In the genomic region with DNA sequence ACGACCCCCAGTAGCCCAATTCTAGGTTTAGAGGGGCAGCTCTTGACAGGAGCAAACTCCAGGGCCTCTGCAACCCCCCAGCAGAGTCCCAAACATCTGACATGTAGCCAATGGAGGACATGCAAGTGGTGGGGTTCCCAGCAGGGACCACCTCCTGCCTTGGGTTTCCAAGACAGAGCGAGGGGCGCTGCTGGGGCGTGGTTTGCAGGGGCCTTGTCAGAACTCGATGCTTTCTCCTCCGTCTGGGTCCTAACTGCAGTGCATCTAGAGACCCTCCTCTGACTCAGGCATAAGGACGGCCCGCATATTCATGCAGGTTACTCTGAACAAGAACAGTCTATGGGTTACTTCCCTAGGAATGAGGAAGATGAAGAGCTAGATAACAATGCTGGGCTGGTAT, we compare ENCODE assay signal across 2 cellular contexts.
TF ChIP-seq lines count a peak whose summit lies in the region.

No MANE protein-coding gene starts in this region.

TF ChIP-seq in liver, 16 proteins besides CTCF, POLR2A, EP300 and RAD21:
- TF ChIP-seq, protein P1, sequence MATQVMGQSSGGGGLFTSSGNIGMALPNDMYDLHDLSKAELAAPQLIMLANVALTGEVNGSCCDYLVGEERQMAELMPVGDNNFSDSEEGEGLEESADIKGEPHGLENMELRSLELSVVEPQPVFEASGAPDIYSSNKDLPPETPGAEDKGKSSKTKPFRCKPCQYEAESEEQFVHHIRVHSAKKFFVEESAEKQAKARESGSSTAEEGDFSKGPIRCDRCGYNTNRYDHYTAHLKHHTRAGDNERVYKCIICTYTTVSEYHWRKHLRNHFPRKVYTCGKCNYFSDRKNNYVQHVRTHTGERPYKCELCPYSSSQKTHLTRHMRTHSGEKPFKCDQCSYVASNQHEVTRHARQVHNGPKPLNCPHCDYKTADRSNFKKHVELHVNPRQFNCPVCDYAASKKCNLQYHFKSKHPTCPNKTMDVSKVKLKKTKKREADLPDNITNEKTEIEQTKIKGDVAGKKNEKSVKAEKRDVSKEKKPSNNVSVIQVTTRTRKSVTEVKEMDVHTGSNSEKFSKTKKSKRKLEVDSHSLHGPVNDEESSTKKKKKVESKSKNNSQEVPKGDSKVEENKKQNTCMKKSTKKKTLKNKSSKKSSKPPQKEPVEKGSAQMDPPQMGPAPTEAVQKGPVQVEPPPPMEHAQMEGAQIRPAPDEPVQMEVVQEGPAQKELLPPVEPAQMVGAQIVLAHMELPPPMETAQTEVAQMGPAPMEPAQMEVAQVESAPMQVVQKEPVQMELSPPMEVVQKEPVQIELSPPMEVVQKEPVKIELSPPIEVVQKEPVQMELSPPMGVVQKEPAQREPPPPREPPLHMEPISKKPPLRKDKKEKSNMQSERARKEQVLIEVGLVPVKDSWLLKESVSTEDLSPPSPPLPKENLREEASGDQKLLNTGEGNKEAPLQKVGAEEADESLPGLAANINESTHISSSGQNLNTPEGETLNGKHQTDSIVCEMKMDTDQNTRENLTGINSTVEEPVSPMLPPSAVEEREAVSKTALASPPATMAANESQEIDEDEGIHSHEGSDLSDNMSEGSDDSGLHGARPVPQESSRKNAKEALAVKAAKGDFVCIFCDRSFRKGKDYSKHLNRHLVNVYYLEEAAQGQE (IDR thresholded peaks at IDR 0.05) = no peak
- TF ChIP-seq SP1 (IDR thresholded peaks at IDR 0.05) (no peak), EGR1 (IDR thresholded peaks at IDR 0.05; ENCODE audit: low read depth in 2 of 2) (no peak), TAF1 (conservative IDR thresholded peaks at IDR 0.05) (no peak), GABPA (IDR thresholded peaks at IDR 0.05 in 1 of 2, conservative IDR thresholded peaks at IDR 0.05 in 1 of 2) (no peak), RXRA (IDR thresholded peaks at IDR 0.05) (no peak), FOXA2 (IDR thresholded peaks at IDR 0.05) (no peak), NR2F2 (IDR thresholded peaks at IDR 0.05) (no peak), YY1 (IDR thresholded peaks at IDR 0.05) (no peak)
- TF ChIP-seq, protein P2, sequence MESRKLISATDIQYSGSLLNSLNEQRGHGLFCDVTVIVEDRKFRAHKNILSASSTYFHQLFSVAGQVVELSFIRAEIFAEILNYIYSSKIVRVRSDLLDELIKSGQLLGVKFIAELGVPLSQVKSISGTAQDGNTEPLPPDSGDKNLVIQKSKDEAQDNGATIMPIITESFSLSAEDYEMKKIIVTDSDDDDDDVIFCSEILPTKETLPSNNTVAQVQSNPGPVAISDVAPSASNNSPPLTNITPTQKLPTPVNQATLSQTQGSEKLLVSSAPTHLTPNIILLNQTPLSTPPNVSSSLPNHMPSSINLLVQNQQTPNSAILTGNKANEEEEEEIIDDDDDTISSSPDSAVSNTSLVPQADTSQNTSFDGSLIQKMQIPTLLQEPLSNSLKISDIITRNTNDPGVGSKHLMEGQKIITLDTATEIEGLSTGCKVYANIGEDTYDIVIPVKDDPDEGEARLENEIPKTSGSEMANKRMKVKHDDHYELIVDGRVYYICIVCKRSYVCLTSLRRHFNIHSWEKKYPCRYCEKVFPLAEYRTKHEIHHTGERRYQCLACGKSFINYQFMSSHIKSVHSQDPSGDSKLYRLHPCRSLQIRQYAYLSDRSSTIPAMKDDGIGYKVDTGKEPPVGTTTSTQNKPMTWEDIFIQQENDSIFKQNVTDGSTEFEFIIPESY (IDR thresholded peaks at IDR 0.05) = no peak
- TF ChIP-seq, protein P3, sequence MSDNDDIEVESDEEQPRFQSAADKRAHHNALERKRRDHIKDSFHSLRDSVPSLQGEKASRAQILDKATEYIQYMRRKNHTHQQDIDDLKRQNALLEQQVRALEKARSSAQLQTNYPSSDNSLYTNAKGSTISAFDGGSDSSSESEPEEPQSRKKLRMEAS (IDR thresholded peaks at IDR 0.05) = no peak
- TF ChIP-seq, protein P4, sequence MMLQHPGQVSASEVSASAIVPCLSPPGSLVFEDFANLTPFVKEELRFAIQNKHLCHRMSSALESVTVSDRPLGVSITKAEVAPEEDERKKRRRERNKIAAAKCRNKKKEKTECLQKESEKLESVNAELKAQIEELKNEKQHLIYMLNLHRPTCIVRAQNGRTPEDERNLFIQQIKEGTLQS (IDR thresholded peaks at IDR 0.05) = no peak

TF ChIP-seq in HepG2, 621 proteins besides CTCF, POLR2A, EP300 and RAD21:
- no peak for TF ChIP-seq MIER2 (CRISPR knock-in tag; IDR thresholded peaks at IDR 0.05)
- no peak for TF ChIP-seq ZNF556 (CRISPR knock-in tag; IDR thresholded peaks at IDR 0.05; ENCODE audit: borderline replicate concordance)
- TF ChIP-seq, protein P5, sequence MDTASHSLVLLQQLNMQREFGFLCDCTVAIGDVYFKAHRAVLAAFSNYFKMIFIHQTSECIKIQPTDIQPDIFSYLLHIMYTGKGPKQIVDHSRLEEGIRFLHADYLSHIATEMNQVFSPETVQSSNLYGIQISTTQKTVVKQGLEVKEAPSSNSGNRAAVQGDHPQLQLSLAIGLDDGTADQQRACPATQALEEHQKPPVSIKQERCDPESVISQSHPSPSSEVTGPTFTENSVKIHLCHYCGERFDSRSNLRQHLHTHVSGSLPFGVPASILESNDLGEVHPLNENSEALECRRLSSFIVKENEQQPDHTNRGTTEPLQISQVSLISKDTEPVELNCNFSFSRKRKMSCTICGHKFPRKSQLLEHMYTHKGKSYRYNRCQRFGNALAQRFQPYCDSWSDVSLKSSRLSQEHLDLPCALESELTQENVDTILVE (CRISPR knock-in tag; IDR thresholded peaks at IDR 0.05) = no peak
- no peak for TF ChIP-seq ZNF780A (CRISPR knock-in tag; IDR thresholded peaks at IDR 0.05)
- TF ChIP-seq NPAS2 (CRISPR knock-in tag; IDR thresholded peaks at IDR 0.05; ENCODE audit: borderline replicate concordance) = no peak
- TF ChIP-seq ZNF878 (CRISPR knock-in tag; IDR thresholded peaks at IDR 0.05) = no peak
- TF ChIP-seq KAT2B (IDR thresholded peaks at IDR 0.05; ENCODE audit: borderline replicate concordance, low read depth, low read length) = no peak
- TF ChIP-seq, protein P6, sequence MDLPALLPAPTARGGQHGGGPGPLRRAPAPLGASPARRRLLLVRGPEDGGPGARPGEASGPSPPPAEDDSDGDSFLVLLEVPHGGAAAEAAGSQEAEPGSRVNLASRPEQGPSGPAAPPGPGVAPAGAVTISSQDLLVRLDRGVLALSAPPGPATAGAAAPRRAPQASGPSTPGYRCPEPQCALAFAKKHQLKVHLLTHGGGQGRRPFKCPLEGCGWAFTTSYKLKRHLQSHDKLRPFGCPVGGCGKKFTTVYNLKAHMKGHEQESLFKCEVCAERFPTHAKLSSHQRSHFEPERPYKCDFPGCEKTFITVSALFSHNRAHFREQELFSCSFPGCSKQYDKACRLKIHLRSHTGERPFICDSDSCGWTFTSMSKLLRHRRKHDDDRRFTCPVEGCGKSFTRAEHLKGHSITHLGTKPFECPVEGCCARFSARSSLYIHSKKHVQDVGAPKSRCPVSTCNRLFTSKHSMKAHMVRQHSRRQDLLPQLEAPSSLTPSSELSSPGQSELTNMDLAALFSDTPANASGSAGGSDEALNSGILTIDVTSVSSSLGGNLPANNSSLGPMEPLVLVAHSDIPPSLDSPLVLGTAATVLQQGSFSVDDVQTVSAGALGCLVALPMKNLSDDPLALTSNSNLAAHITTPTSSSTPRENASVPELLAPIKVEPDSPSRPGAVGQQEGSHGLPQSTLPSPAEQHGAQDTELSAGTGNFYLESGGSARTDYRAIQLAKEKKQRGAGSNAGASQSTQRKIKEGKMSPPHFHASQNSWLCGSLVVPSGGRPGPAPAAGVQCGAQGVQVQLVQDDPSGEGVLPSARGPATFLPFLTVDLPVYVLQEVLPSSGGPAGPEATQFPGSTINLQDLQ (CRISPR knock-in tag; IDR thresholded peaks at IDR 0.05) = no peak
- TF ChIP-seq, protein P7, sequence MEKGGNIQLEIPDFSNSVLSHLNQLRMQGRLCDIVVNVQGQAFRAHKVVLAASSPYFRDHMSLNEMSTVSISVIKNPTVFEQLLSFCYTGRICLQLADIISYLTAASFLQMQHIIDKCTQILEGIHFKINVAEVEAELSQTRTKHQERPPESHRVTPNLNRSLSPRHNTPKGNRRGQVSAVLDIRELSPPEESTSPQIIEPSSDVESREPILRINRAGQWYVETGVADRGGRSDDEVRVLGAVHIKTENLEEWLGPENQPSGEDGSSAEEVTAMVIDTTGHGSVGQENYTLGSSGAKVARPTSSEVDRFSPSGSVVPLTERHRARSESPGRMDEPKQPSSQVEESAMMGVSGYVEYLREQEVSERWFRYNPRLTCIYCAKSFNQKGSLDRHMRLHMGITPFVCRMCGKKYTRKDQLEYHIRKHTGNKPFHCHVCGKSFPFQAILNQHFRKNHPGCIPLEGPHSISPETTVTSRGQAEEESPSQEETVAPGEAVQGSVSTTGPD (CRISPR knock-in tag; IDR thresholded peaks at IDR 0.05) = no peak
- TF ChIP-seq NCOR1 (IDR thresholded peaks at IDR 0.05; ENCODE audit: borderline replicate concordance, low read length) = no peak
- TF ChIP-seq MAFK (conservative IDR thresholded peaks at IDR 0.05 in 1 of 2, IDR thresholded peaks at IDR 0.05 in 1 of 2; ENCODE audit: low read length in 2 of 2) = no peak
- TF ChIP-seq, protein P8, sequence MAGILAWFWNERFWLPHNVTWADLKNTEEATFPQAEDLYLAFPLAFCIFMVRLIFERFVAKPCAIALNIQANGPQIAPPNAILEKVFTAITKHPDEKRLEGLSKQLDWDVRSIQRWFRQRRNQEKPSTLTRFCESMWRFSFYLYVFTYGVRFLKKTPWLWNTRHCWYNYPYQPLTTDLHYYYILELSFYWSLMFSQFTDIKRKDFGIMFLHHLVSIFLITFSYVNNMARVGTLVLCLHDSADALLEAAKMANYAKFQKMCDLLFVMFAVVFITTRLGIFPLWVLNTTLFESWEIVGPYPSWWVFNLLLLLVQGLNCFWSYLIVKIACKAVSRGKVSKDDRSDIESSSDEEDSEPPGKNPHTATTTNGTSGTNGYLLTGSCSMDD (CRISPR knock-in tag; IDR thresholded peaks at IDR 0.05) = no peak
- no peak for TF ChIP-seq JUNB (CRISPR knock-in tag; IDR thresholded peaks at IDR 0.05; ENCODE audit: borderline replicate concordance)
- TF ChIP-seq, protein P9, sequence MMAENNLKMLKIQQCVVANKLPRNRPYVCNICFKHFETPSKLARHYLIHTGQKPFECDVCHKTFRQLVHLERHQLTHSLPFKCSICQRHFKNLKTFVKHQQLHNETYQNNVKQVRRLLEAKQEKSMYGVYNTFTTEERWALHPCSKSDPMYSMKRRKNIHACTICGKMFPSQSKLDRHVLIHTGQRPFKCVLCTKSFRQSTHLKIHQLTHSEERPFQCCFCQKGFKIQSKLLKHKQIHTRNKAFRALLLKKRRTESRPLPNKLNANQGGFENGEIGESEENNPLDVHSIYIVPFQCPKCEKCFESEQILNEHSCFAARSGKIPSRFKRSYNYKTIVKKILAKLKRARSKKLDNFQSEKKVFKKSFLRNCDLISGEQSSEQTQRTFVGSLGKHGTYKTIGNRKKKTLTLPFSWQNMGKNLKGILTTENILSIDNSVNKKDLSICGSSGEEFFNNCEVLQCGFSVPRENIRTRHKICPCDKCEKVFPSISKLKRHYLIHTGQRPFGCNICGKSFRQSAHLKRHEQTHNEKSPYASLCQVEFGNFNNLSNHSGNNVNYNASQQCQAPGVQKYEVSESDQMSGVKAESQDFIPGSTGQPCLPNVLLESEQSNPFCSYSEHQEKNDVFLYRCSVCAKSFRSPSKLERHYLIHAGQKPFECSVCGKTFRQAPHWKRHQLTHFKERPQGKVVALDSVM (CRISPR knock-in tag; IDR thresholded peaks at IDR 0.05) = no peak
- TF ChIP-seq, protein P10, sequence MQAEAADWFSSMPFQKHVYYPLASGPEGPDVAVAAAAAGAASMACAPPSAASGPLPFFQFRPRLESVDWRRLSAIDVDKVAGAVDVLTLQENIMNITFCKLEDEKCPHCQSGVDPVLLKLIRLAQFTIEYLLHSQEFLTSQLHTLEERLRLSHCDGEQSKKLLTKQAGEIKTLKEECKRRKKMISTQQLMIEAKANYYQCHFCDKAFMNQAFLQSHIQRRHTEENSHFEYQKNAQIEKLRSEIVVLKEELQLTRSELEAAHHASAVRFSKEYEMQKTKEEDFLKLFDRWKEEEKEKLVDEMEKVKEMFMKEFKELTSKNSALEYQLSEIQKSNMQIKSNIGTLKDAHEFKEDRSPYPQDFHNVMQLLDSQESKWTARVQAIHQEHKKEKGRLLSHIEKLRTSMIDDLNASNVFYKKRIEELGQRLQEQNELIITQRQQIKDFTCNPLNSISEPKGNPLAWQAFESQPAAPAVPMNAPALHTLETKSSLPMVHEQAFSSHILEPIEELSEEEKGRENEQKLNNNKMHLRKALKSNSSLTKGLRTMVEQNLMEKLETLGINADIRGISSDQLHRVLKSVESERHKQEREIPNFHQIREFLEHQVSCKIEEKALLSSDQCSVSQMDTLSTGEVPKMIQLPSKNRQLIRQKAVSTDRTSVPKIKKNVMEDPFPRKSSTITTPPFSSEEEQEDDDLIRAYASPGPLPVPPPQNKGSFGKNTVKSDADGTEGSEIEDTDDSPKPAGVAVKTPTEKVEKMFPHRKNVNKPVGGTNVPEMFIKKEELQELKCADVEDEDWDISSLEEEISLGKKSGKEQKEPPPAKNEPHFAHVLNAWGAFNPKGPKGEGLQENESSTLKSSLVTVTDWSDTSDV (CRISPR knock-in tag; IDR thresholded peaks at IDR 0.05) = no peak
- TF ChIP-seq ZFP36L2 (CRISPR knock-in tag; IDR thresholded peaks at IDR 0.05) = no peak
